25 cellular contexts compared by ENCODE assay signal in genomic region chr6:12861603-12862002, GRCh38.
DNase-seq lines count a peak whose midpoint lies in the region; ATAC-seq, FAIRE-seq and TF ChIP-seq lines count a peak whose summit lies in the region.
"Had no signal": no experiment of that assay in that cellular context is flagged by ENCODE, and none has a peak within 500 bp of the region (broad histone marks: within the 10 kb centered on the region; RNA-seq: fewer than 3 reads in every experiment).

No MANE protein-coding gene starts in this region.

- H3K9me1 ChIP-seq in K562 (ENCODE audit: control insufficient read depth, insufficient read depth, low read length) = no peaks in the 10 kb centered on the region

- no peak for TF ChIP-seq CTCF in HepG2 (CRISPR knock-in tag; IDR thresholded peaks at IDR 0.05)
- no peak for TF ChIP-seq CTCF in right lobe of liver (IDR thresholded peaks at IDR 0.05)
- TF ChIP-seq CTCF in K562 (IDR thresholded peaks at IDR 0.05 in 2 of 3, conservative IDR thresholded peaks at IDR 0.05 in 1 of 3; ENCODE audit: insufficient read depth in 2 of 3, low read depth in 1 of 3, low read length in 3 of 3) = no peak

- POLR2A ChIA-PET in HepG2 (lab: Yijun Ruan, JAX) = no interaction called here
- POLR2A ChIA-PET in K562 (lab: Yijun Ruan, JAX) = no interaction called here

- no peaks in the 10 kb centered on the region for H3K36me3 ChIP-seq in HepG2 (replicated peaks in 1 of 2; ENCODE audit: control insufficient read depth in 1 of 2, insufficient read depth in 2 of 2, low read length in 2 of 2)
- no peaks in the 10 kb centered on the region for H3K36me3 ChIP-seq in right lobe of liver
- no peaks in the 10 kb centered on the region for H3K36me3 ChIP-seq in K562 (ENCODE audit: control insufficient read depth, insufficient read depth, low read length)
- H3K36me3 ChIP-seq: BLaER1 treated with 17β-estradiol and CSF1 and Interleukin-3, amounts not matched to agents 10 nM and 100 nM had no signal

- in situ Hi-C loops in HepG2 (cut with HindIII; ENCODE audit: extremely low pct_ligation_motif_present, low pct_unique_long_range_greater_than_20kb) = no loop called here
- in situ Hi-C loops in K562 (cut with MboI) = no loop called here

- no peaks in the 10 kb centered on the region for H4K20me1 ChIP-seq in HepG2 (ENCODE audit: insufficient read depth, low read length)
- no peaks in the 10 kb centered on the region for H4K20me1 ChIP-seq in K562 (replicated peaks; ENCODE audit: control insufficient read depth, insufficient read depth, low read length)
- H4K20me1 ChIP-seq: BLaER1 treated with 17β-estradiol and CSF1 and Interleukin-3, amounts not matched to agents 10 nM and 100 nM had no signal

- no peak for ATAC-seq in HepG2
- ATAC-seq in right lobe of liver = no peak
- ATAC-seq in K562 = no peak
- ATAC-seq: A549; CD8-positive, alpha-beta T cell; GM12878 had no signal

- intact Hi-C loops in HepG2 (cut with micrococcal nuclease; ENCODE audit: unreplicated experiment) (no loop called here), right lobe of liver (cut with DNase I) (no loop called here), K562 (cut with micrococcal nuclease) (no loop called here), head of caudate nucleus (cut with DNase I) (no loop called here)

- DNase-seq in HepG2 (ENCODE audit: low spot score) (no peak), right lobe of liver (no peak), K562 (ENCODE audit: extremely low read depth in 1 of 4, low spot score in 3 of 4) (no peak), frontal cortex (ENCODE audit: low spot score in 2 of 2) (no peak), NCI-H2227 (lab: John Stamatoyannopoulos, UW; ENCODE audit: unreplicated experiment) (no peak), LoVo (ENCODE audit: low spot score) (no peak), head of caudate nucleus (no peak)
- DNase-seq: AML-193; Caco-2; Calu3; CD4-positive, alpha-beta T cell; CD8-positive, alpha-beta T cell; DMS53; DMS79; DND-41; EL; GDM1 had no signal

- no TSS peak for BruUV-seq in HepG2 (replicated peaks; lab: Mats Ljungman, UMichigan)
- BruUV-seq in K562 (replicated peaks; lab: Mats Ljungman, UMichigan) = no TSS peak

- no peak for FAIRE-seq in HepG2 (lab: Jason Lieb, UNC)
- FAIRE-seq in K562 (lab: Jason Lieb, UNC) = no peak
- FAIRE-seq in frontal cortex (lab: Jason Lieb, UNC) = peak; percentile 24
- FAIRE-seq: A549, D721Med, GM12878, GM12892, GM18507 had no signal

- H3K27me3 ChIP-seq in HepG2 (ENCODE audit: control insufficient read depth in 1 of 2, insufficient read depth in 2 of 2, low read length in 2 of 2) (peaks cover 0 to 5% of the 10 kb centered on the region in 2 experiments; a peak in 1 of 5 replicates), right lobe of liver (no peaks in the 10 kb centered on the region), K562 (ENCODE audit: control insufficient read depth in 2 of 2, insufficient read depth in 2 of 2, low read length in 2 of 2) (peaks cover 3 to 20% of the 10 kb centered on the region in 2 experiments; a peak in 4 of 5 replicates)
- H3K27me3 ChIP-seq: BLaER1 treated with 17β-estradiol and CSF1 and Interleukin-3, amounts not matched to agents 10 nM and 100 nM had no signal

- H3K4me3 ChIP-seq in HepG2 (replicated peaks in 1 of 3; ENCODE audit: insufficient read depth in 1 of 3, low read depth in 2 of 3, low read length in 3 of 3) (no peak overlapping the region), right lobe of liver (no peak overlapping the region), K562 (no peak overlapping the region)
- H3K4me3 ChIP-seq: A549; BLaER1 treated with 17β-estradiol and CSF1 and Interleukin-3, amounts not matched to agents 10 nM and 100 nM; GM12878 had no signal

- H3K9ac ChIP-seq in HepG2 (ENCODE audit: insufficient read depth, low read depth, low read length) = no peak overlapping the region
- no peak overlapping the region for H3K9ac ChIP-seq in K562 (ENCODE audit: insufficient read depth in 1 of 2, low read depth in 2 of 2, low read length in 2 of 2)
- H3K9ac ChIP-seq: BLaER1 treated with 17β-estradiol and CSF1 and Interleukin-3, amounts not matched to agents 10 nM and 100 nM had no signal

- no peak overlapping the region for H3K4me2 ChIP-seq in HepG2 (ENCODE audit: low read depth, low read length)
- no peak overlapping the region for H3K4me2 ChIP-seq in K562 (ENCODE audit: insufficient read depth, low read length)
- H3K4me2 ChIP-seq: A549; BLaER1 treated with 17β-estradiol and CSF1 and Interleukin-3, amounts not matched to agents 10 nM and 100 nM had no signal

- no peaks in the 10 kb centered on the region for H3K4me1 ChIP-seq in HepG2 (ENCODE audit: insufficient read depth, low read length)
- no peaks in the 10 kb centered on the region for H3K4me1 ChIP-seq in right lobe of liver
- H3K4me1 ChIP-seq in K562 (replicated peaks in 1 of 2; ENCODE audit: control insufficient read depth in 2 of 2, insufficient read depth in 2 of 2, low read length in 2 of 2) = no peaks in the 10 kb centered on the region
- H3K4me1 ChIP-seq: A549; BLaER1 treated with 17β-estradiol and CSF1 and Interleukin-3, amounts not matched to agents 10 nM and 100 nM; Caco-2 had no signal

- H3K9me3 ChIP-seq in HepG2 (ENCODE audit: low read length) (no peaks in the 10 kb centered on the region), right lobe of liver (no peaks in the 10 kb centered on the region), K562 (replicated peaks; ENCODE audit: control insufficient read depth, insufficient read depth, low read depth, low read length) (no peaks in the 10 kb centered on the region)
- H3K9me3 ChIP-seq: A549; BLaER1 treated with 17β-estradiol and CSF1 and Interleukin-3, amounts not matched to agents 10 nM and 100 nM; Caco-2 had no signal

- CTCF ChIA-PET in HepG2 (lab: Yijun Ruan, JAX; ENCODE audit: low intra/inter-chr PET ratio, low total read pairs) = no interaction called here
- CTCF ChIA-PET in K562 (lab: Yijun Ruan, JAX; ENCODE audit: low intra/inter-chr PET ratio) = no interaction called here

- TF ChIP-seq RAD21 in HepG2 (CRISPR knock-in tag; IDR thresholded peaks at IDR 0.05) (no peak), K562 (CRISPR knock-in tag; conservative IDR thresholded peaks at IDR 0.05 in 1 of 2, IDR thresholded peaks at IDR 0.05 in 1 of 2) (no peak)

- H3K79me2 ChIP-seq in HepG2 (ENCODE audit: insufficient read depth, low read length) = no peaks in the 10 kb centered on the region
- H3K79me2 ChIP-seq in K562 (ENCODE audit: control insufficient read depth, insufficient read depth, low read length) = no peaks in the 10 kb centered on the region

- no peak overlapping the region for H2AFZ ChIP-seq in HepG2 (ENCODE audit: low read length)
- H2AFZ ChIP-seq in K562 (ENCODE audit: low read depth, low read length) = no peak overlapping the region

- no peak for TF ChIP-seq POLR2A in HepG2 (IDR thresholded peaks at IDR 0.05; ENCODE audit: insufficient read depth in 1 of 2, low read depth in 2 of 2, low read length in 2 of 2)
- no peak for TF ChIP-seq POLR2A in right lobe of liver (IDR thresholded peaks at IDR 0.05)
- no peak for TF ChIP-seq POLR2A in K562 (conservative IDR thresholded peaks at IDR 0.05)

- no peak for TF ChIP-seq EP300 in HepG2 (IDR thresholded peaks at IDR 0.05; ENCODE audit: low read depth in 2 of 2, low read length in 2 of 2)
- no peak for TF ChIP-seq EP300 in HepG2 (CRISPR knock-in tag; IDR thresholded peaks at IDR 0.05; ENCODE audit: borderline replicate concordance)
- no peak for TF ChIP-seq EP300 in K562 (IDR thresholded peaks at IDR 0.05; ENCODE audit: low read length)

- WGBS in HepG2 (ENCODE audit: low lambda C conversion rate) = 2% methylated on average over 2 of the region's 2 CpGs
- 48% methylated on average over 2 of the region's 2 CpGs for WGBS in right lobe of liver (ENCODE audit: insufficient coverage, low coverage, low lambda C conversion rate, missing lambda C conversion rate)
- WGBS in K562 (ENCODE audit: insufficient coverage, low coverage, missing lambda C conversion rate) = 0% methylated on average over 2 of the region's 2 CpGs

- H3K27ac ChIP-seq in HepG2 (ENCODE audit: extremely low read length, insufficient read depth, low read length) (no peak overlapping the region), right lobe of liver (no peak overlapping the region), K562 (ENCODE audit: extremely low read depth, low read depth, low read length) (no peak overlapping the region)
- H3K27ac ChIP-seq: 22Rv1; A549; BLaER1 treated with 17β-estradiol and CSF1 and Interleukin-3, amounts not matched to agents 10 nM and 100 nM; C4-2B had no signal

TF ChIP-seq in HepG2, 621 proteins besides CTCF, POLR2A, EP300 and RAD21:
- TF ChIP-seq ZNF496 (CRISPR knock-in tag; IDR thresholded peaks at IDR 0.05; ENCODE audit: insufficient replicate concordance) (no peak), GPN1 (CRISPR knock-in tag; IDR thresholded peaks at IDR 0.05; ENCODE audit: borderline replicate concordance) (no peak), ZNF354B (CRISPR knock-in tag; IDR thresholded peaks at IDR 0.05) (no peak), ZSCAN12 (CRISPR knock-in tag; IDR thresholded peaks at IDR 0.05) (no peak), ZNF251 (CRISPR knock-in tag; IDR thresholded peaks at IDR 0.05) (no peak), ZNF234 (CRISPR knock-in tag; conservative IDR thresholded peaks at IDR 0.05) (no peak), DNMT1 (CRISPR knock-in tag; IDR thresholded peaks at IDR 0.05) (no peak), LCORL (IDR thresholded peaks at IDR 0.05) (peak; percentile 95), LCORL (CRISPR knock-in tag; IDR thresholded peaks at IDR 0.05) (no peak)

TF ChIP-seq in K562, 482 proteins besides CTCF, POLR2A, EP300 and RAD21 (continues in another document):
- TF ChIP-seq SFPQ (IDR thresholded peaks at IDR 0.05; ENCODE audit: low read depth, low read length) (no peak), RBM34 (IDR thresholded peaks at IDR 0.05; ENCODE audit: borderline replicate concordance, insufficient read depth, low read length) (no peak), ZNF668 (CRISPR knock-in tag; IDR thresholded peaks at IDR 0.05) (no peak), XRCC4 (IDR thresholded peaks at IDR 0.05; ENCODE audit: extremely low read depth, insufficient read depth, insufficient read length) (no peak), MTA2 (IDR thresholded peaks at IDR 0.05; ENCODE audit: low read depth) (no peak), SAFB (IDR thresholded peaks at IDR 0.05; ENCODE audit: borderline replicate concordance, low read depth, low read length) (no peak)

Comparison
In these comparisons a context has a peak if more than half of its experiments do, and no peak if none do; other contexts are left out.
1. Of the 241 proteins assayed by ChIP-seq in both HepG2 and K562: peak only in HepG2: none; only in K562: NFIC and SMAD1; in both: none; in neither: 239.